7 cellular contexts compared by ENCODE assay signal in the genomic region with DNA sequence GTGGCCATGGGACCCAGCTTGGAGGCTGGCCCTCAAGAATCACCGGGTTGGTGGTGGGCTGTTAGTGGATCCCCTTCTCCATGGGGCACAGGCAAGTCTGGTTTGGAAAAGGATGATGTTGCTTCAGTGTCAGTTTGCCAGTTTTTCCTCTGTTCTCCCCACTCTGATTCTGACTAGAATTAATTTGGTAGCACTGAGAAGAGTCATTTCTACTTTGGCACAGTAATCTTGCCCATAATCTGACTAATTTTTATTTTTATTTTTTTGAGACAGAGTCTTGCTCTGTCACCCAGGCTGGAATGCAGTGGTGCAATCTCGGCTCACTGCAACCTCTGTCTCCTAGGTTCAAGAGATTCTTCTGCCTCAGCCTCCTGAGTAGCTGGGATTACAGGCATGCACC. TPM values are rescaled to one million over a fixed set of nuclear protein-coding genes. Genes with fewer than 3 reads are reported as not detected.
DNase-seq lines count a peak whose midpoint lies in the region; ATAC-seq and TF ChIP-seq lines count a peak whose summit lies in the region.
"Not testable (repeated sequence)": the region's sequence is repeated elsewhere in the genome, so short reads cannot be mapped to it uniquely, and the experiment has no call there.

No MANE protein-coding gene starts in this region.

- not testable (repeated sequence) for H2BK120ac ChIP-seq in mesenchymal stem cell (ENCODE audit: low read depth, low read length)

- not testable (repeated sequence) for H3K27me3 ChIP-seq in CD4-positive, alpha-beta memory T cell (ENCODE audit: insufficient read depth, low read length); HCT116 (ENCODE audit: insufficient read depth, low read length); mesenchymal stem cell (ENCODE audit: control insufficient read depth in 1 of 2, insufficient read depth in 1 of 2, low read length in 2 of 2)

- not testable (repeated sequence) for H3K36me3 ChIP-seq in CD4-positive, alpha-beta memory T cell (ENCODE audit: insufficient read depth, low read length); HCT116 (ENCODE audit: control insufficient read depth in 1 of 2, insufficient read depth in 2 of 2, low read length in 2 of 2); mesenchymal stem cell (ENCODE audit: control insufficient read depth in 1 of 2, insufficient read depth in 2 of 2, low read depth in 1 of 2, low read length in 2 of 2)

- ATAC-seq in HCT116; stimulated activated memory B cell treated with anti-CD40 and anti-IgM and Interleukin-4, amounts not matched to agents 10 μg/mL and 1 μg/mL and 100 μg/mL, for 72 hours: not testable (repeated sequence)

- peaks cover 95% of the 10 kb centered on the region for H3K4me1 ChIP-seq in CD4-positive, alpha-beta memory T cell (ENCODE audit: insufficient read depth, low read length)
- H3K4me1 ChIP-seq in HCT116 (ENCODE audit: control insufficient read depth in 1 of 2, insufficient read depth in 2 of 2, low read length in 2 of 2), result peaks cover 41 to 47% of the 10 kb centered on the region in 2 experiments
- not testable (repeated sequence) for H3K4me1 ChIP-seq in mesenchymal stem cell (ENCODE audit: control insufficient read depth, insufficient read depth, low read depth, low read length)

- 91% methylated on average over 2 of the region's 2 CpGs for WGBS in mesenchymal stem cell

- not testable (repeated sequence) for H3K9me2 ChIP-seq in HCT116 (ENCODE audit: insufficient read depth)

- H3K9ac ChIP-seq in HCT116 (ENCODE audit: low read length), result not testable (repeated sequence)
- peak overlapping the region; percentile 31 for H3K9ac ChIP-seq in mesenchymal stem cell (ENCODE audit: low read length)

- peaks cover 26 to 52% of the 10 kb centered on the region in 2 donors for H3K36me3 Mint-ChIP-seq in CD4-positive, alpha-beta memory T cell
- not testable (repeated sequence) for H3K36me3 Mint-ChIP-seq in activated naive CD8-positive, alpha-beta T cell
- H3K36me3 Mint-ChIP-seq in stimulated activated memory B cell treated with anti-CD40 and anti-IgM and Interleukin-4, amounts not matched to agents 10 μg/mL and 1 μg/mL and 100 μg/mL, for 72 hours, result peaks cover 36% of the 10 kb centered on the region

- CTCF ChIA-PET in CD4-positive, alpha-beta memory T cell (lab: Charles Lee; ENCODE audit: partially characterized antibody); HCT116 (lab: Charles Lee): not testable (repeated sequence)

- not testable (repeated sequence) for H3K27me3 Mint-ChIP-seq in CD4-positive, alpha-beta memory T cell; activated naive CD8-positive, alpha-beta T cell; stimulated activated memory B cell treated with anti-CD40 and anti-IgM and Interleukin-4, amounts not matched to agents 10 μg/mL and 1 μg/mL and 100 μg/mL, for 72 hours

- not testable (repeated sequence) for BruUV-seq in HCT116 (replicated peaks; lab: Mats Ljungman, UMichigan)

- not testable (repeated sequence) for H2BK15ac ChIP-seq in mesenchymal stem cell (ENCODE audit: low read depth, poor library complexity, severe bottlenecking)

- not testable (repeated sequence) for TF ChIP-seq POLR2A in HCT116 (IDR thresholded peaks at IDR 0.05; ENCODE audit: borderline replicate concordance, extremely low read depth, insufficient read depth, insufficient read length)

- intact Hi-C loops in CD4-positive, alpha-beta memory T cell (cut with micrococcal nuclease); HCT116 (cut with micrococcal nuclease): not testable (repeated sequence)

- TF ChIP-seq RAD21 in HCT116 (IDR thresholded peaks at IDR 0.05; ENCODE audit: low read depth), result not testable (repeated sequence)

- H3K9me3 Mint-ChIP-seq in CD4-positive, alpha-beta memory T cell; activated naive CD8-positive, alpha-beta T cell (ENCODE audit: low read depth); stimulated activated memory B cell treated with anti-CD40 and anti-IgM and Interleukin-4, amounts not matched to agents 10 μg/mL and 1 μg/mL and 100 μg/mL, for 72 hours: not testable (repeated sequence)

- peaks cover 76% of the 10 kb centered on the region for H3K79me2 ChIP-seq in HCT116 (ENCODE audit: insufficient read depth, low read length)

- peak overlapping the region; percentile 18; the same call in 1 of the 2 replicates for H3K4me2 ChIP-seq in HCT116 (ENCODE audit: low read length)
- not testable (repeated sequence) for H3K4me2 ChIP-seq in mesenchymal stem cell (ENCODE audit: low read length, poor library complexity, severe bottlenecking)

- H3K4ac ChIP-seq in mesenchymal stem cell (ENCODE audit: low read depth in 1 of 2, low read length in 2 of 2), result peak overlapping the region; percentile 43 to 64

- H4K8ac ChIP-seq in mesenchymal stem cell (ENCODE audit: low read length), result not testable (repeated sequence)

- H2AK5ac ChIP-seq in mesenchymal stem cell (ENCODE audit: low read length, severe bottlenecking), result not testable (repeated sequence)

- TF ChIP-seq CTCF in HCT116 (IDR thresholded peaks at IDR 0.05 in 2 of 3, conservative IDR thresholded peaks at IDR 0.05 in 1 of 3; ENCODE audit: borderline replicate concordance in 1 of 3, insufficient read depth in 1 of 3, low read depth in 2 of 3, low read length in 2 of 3); VCaP (conservative IDR thresholded peaks at IDR 0.05); fibroblast of mammary gland (conservative IDR thresholded peaks at IDR 0.05; ENCODE audit: control insufficient read depth, insufficient read depth, low read depth, low read length): not testable (repeated sequence)

- H3K4me3 ChIP-seq in CD4-positive, alpha-beta memory T cell (ENCODE audit: low read length in 2 of 2); HCT116 (replicated peaks in 1 of 2; ENCODE audit: low read depth in 1 of 2, low read length in 2 of 2); fibroblast of mammary gland (ENCODE audit: control insufficient read depth, low read depth, low read length); mesenchymal stem cell (ENCODE audit: insufficient read depth in 1 of 2, low read depth in 1 of 2, low read length in 2 of 2): not testable (repeated sequence)

- H2BK12ac ChIP-seq in mesenchymal stem cell (ENCODE audit: low read length in 2 of 2), result peak overlapping the region in 1 of 2 experiments; percentile 61

- H3K79me1 ChIP-seq in mesenchymal stem cell (replicated peaks; ENCODE audit: low read length, poor library complexity, severe bottlenecking), result peaks cover 31% of the 10 kb centered on the region

- H3K4me1 Mint-ChIP-seq in CD4-positive, alpha-beta memory T cell, result peaks cover 68 to 96% (median 83%) of the 10 kb centered on the region in 4 donors
- H3K4me1 Mint-ChIP-seq in activated naive CD8-positive, alpha-beta T cell (ENCODE audit: low read depth), result peaks cover 88% of the 10 kb centered on the region
- peaks cover 80% of the 10 kb centered on the region for H3K4me1 Mint-ChIP-seq in stimulated activated memory B cell treated with anti-CD40 and anti-IgM and Interleukin-4, amounts not matched to agents 10 μg/mL and 1 μg/mL and 100 μg/mL, for 72 hours

- not testable (repeated sequence) for H4K91ac ChIP-seq in mesenchymal stem cell (ENCODE audit: low read length)

- peak overlapping the region in 3 of 8 donors; percentile 1 to 72 (median 64) for H3K4me3 Mint-ChIP-seq in CD4-positive, alpha-beta memory T cell
- not testable (repeated sequence) for H3K4me3 Mint-ChIP-seq in activated naive CD8-positive, alpha-beta T cell; stimulated activated memory B cell treated with anti-CD40 and anti-IgM and Interleukin-4, amounts not matched to agents 10 μg/mL and 1 μg/mL and 100 μg/mL, for 72 hours

- not testable (repeated sequence) for H2AFZ ChIP-seq in HCT116 (ENCODE audit: low read depth, low read length, poor library complexity, severe bottlenecking); mesenchymal stem cell (ENCODE audit: low read depth, low read length)

- H3K9me3 ChIP-seq in CD4-positive, alpha-beta memory T cell (ENCODE audit: control insufficient read depth in 1 of 2, low read length in 2 of 2); HCT116 (ENCODE audit: control insufficient read depth in 1 of 2, insufficient read depth in 1 of 2, low read depth in 1 of 2, low read length in 2 of 2); mesenchymal stem cell (ENCODE audit: control insufficient read depth, low read length): not testable (repeated sequence)

- peak overlapping the region; percentile 22 to 88 (median 69) for H3K27ac Mint-ChIP-seq in CD4-positive, alpha-beta memory T cell
- H3K27ac Mint-ChIP-seq in activated naive CD8-positive, alpha-beta T cell, result peak overlapping the region; percentile 86
- peak overlapping the region; percentile 63 for H3K27ac Mint-ChIP-seq in stimulated activated memory B cell treated with anti-CD40 and anti-IgM and Interleukin-4, amounts not matched to agents 10 μg/mL and 1 μg/mL and 100 μg/mL, for 72 hours

- H3K14ac ChIP-seq in mesenchymal stem cell (ENCODE audit: low read length in 2 of 2), result peak overlapping the region in 1 of 2 experiments; percentile 71

- POLR2A ChIA-PET in CD4-positive, alpha-beta memory T cell (lab: Charles Lee; ENCODE audit: partially characterized antibody), result interaction anchor here (1.4 kb wide), 1 partner anchor 16 kb away, joined by 3 read pairs; no protein-coding TSS in a partner anchor
- POLR2A ChIA-PET in HCT116 (lab: Charles Lee), result interaction anchor here (0.6 kb wide), 1 partner anchor 40 kb away, joined by 7 read pairs; no protein-coding TSS in a partner anchor

- RAD21 ChIA-PET in HCT116 (lab: Charles Lee; ENCODE audit: low non-redundant PET in 1 of 2, low total read pairs in 2 of 2, uncharacterized antibody in 2 of 2, unreplicated experiment in 2 of 2), result not testable (repeated sequence)

- H3K27ac ChIP-seq in CD4-positive, alpha-beta memory T cell (ENCODE audit: low read depth, low read length); HCT116 (ENCODE audit: low read depth, low read length); mesenchymal stem cell (ENCODE audit: low read length, poor library complexity, severe bottlenecking): not testable (repeated sequence)
- H3K27ac ChIP-seq in VCaP, result peak overlapping the region; percentile 95

- H3K23ac ChIP-seq in mesenchymal stem cell (ENCODE audit: low read length in 2 of 2), result peak overlapping the region in 1 of 2 experiments; percentile 70

- H4K20me1 ChIP-seq in HCT116 (ENCODE audit: insufficient read depth), result not testable (repeated sequence)

- DNase-seq in CD4-positive, alpha-beta memory T cell; HCT116 (ENCODE audit: low read depth, low spot score); mesenchymal stem cell: not testable (repeated sequence)
- peak; percentile 28 for DNase-seq in fibroblast of mammary gland (ENCODE audit: low read depth)

- H2BK5ac ChIP-seq in mesenchymal stem cell (ENCODE audit: low read depth, low read length, poor library complexity, severe bottlenecking), result not testable (repeated sequence)

- H3K18ac ChIP-seq in mesenchymal stem cell (ENCODE audit: low read depth in 1 of 2, low read length in 2 of 2), result peak overlapping the region in 1 of 2 experiments; percentile 29

RNA-seq across cellular contexts. Expression of a gene that starts 43.6 kb away (rescaled TPM):
- 100 to 1,000 TPM; 159 TPM for total RNA-seq in CD4-positive, alpha-beta memory T cell
- 10 to 100 TPM in 1 of 2 donors, 1 to 10 TPM in 1; 5.2 to 12.3 TPM for polyA plus RNA-seq in CD4-positive, alpha-beta memory T cell
- total RNA-seq in HCT116 (2021; ENCODE audit: unreplicated experiment), result 67.1 TPM
- 23.2 and 32.5 TPM in 2 replicates for polyA plus RNA-seq in HCT116 (2012)
- 30.7 TPM for polyA plus RNA-seq in mesenchymal stem cell (2013, experiment 1 of 2)
- 32.3 TPM for polyA plus RNA-seq in mesenchymal stem cell (2013, experiment 2 of 2)
